20 cellular contexts compared by ENCODE assay signal in the genomic region with DNA sequence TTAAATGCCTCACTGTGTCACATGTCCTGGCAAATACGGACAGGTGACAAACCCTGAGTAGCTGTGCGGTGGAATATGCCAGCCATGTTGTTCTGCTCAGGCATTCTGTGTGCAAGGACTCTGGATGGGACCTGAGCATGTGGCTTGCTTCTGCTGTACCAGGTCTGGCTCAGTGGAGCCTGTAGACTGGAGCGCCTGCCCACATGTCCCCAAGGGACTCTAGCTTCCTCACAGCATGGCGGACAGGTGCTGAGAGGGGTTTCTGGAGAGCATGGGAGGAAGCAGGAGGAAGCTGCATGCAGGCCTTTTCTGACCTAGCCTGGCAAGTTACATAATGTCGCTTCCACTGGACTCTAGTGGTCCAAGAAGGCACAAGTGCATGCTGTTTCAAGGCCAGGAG.
"Had no signal": no experiment of that assay in that cellular context is flagged by ENCODE, and none has a peak within 500 bp of the region (broad histone marks: within the 10 kb centered on the region; RNA-seq: fewer than 3 reads in every experiment).

No MANE protein-coding gene starts in this region.

- H3K4me1 ChIP-seq: esophagus muscularis mucosa, upper lobe of right lung had no signal

- H3K27me3 ChIP-seq: breast epithelium, esophagus muscularis mucosa, upper lobe of right lung had no signal

- H3K27ac ChIP-seq: breast epithelium, coronary artery, esophagus muscularis mucosa, upper lobe of right lung, VCaP had no signal

- DNase-seq: activated CD4-positive, alpha-beta T cell treated with anti-CD3 and anti-CD28 coated beads, Interleukin-2, amount 10 ng/mL, durations not matched to agents 7 days and 5 days; activated CD4-positive, CD25-positive, alpha-beta regulatory T cell treated with anti-CD3 and anti-CD28 coated beads, Interleukin-2, amount 50 U/mL, for 72 hours; activated CD8-positive, alpha-beta T cell treated with anti-CD3 and anti-CD28 coated beads, Interleukin-2, amount 10 ng/mL, durations not matched to agents 7 days and 5 days; activated naive CD4-positive, alpha-beta T cell treated with anti-CD3 and anti-CD28 coated beads for 36 hours; activated naive CD8-positive, alpha-beta T cell treated with anti-CD3 and anti-CD28 coated beads, Interleukin-2, amount 10 ng/mL, durations not matched to agents 7 days and 5 days; activated T-cell treated with anti-CD3 and anti-CD28 coated beads, Interleukin-2, amount 50 U/mL, for 1 hour; amniotic stem cell; head of caudate nucleus; hypothalamus; mesenchymal stem cell; naive B cell; stimulated activated CD4-positive, alpha-beta T cell treated with anti-CD3 and anti-CD28 coated beads, Interleukin-4, amount 100 ng/mL, for 4 hours; stimulated activated naive CD8-positive, alpha-beta T cell treated with anti-CD3 and anti-CD28 coated beads, Interleukin-15, Interleukin-2, amounts not matched to agents 100 U/mL and 50 U/mL, for 24 hours; T-cell had no signal

- H3K9me3 ChIP-seq: breast epithelium, esophagus muscularis mucosa, upper lobe of right lung had no signal

- H3K36me3 ChIP-seq: breast epithelium, esophagus muscularis mucosa, upper lobe of right lung had no signal

- H3K4me3 ChIP-seq: breast epithelium, coronary artery, esophagus muscularis mucosa, upper lobe of right lung had no signal

- FAIRE-seq: frontal cortex had no signal
